In genomic region chr4:70996014-70996353, GRCh38 we compare ENCODE assay signal across 11 cellular contexts. TPM values are rescaled to one million over a fixed set of nuclear protein-coding genes. Genes with fewer than 3 reads are reported as not detected.
DNase-seq lines count a peak whose midpoint lies in the region; ATAC-seq and TF ChIP-seq lines count a peak whose summit lies in the region.
"Had no signal": no experiment of that assay in that cellular context is flagged by ENCODE, and none has a peak within 500 bp of the region (broad histone marks: within the 10 kb centered on the region; RNA-seq: fewer than 3 reads in every experiment).

No MANE protein-coding gene starts in this region.

- peaks cover 47% of the 10 kb centered on the region for H3K79me2 ChIP-seq in fibroblast of lung (ENCODE audit: control insufficient read depth, insufficient read depth, low read length)
- peaks cover 56% of the 10 kb centered on the region for H3K79me2 ChIP-seq in smooth muscle cell (ENCODE audit: low read depth)

- H2AFZ ChIP-seq in fibroblast of lung (ENCODE audit: low read length) (no peak overlapping the region), smooth muscle cell (ENCODE audit: low read depth) (no peak overlapping the region)

- peaks cover 47% of the 10 kb centered on the region for H3K4me1 Mint-ChIP-seq in T-helper 2 cell treated with Interferon-gamma antibody and Interleukin-4, amounts not matched to agents 5 μg/mL and 100 μg/mL, for 36 hours (ENCODE audit: low read depth)

- H3K36me3 Mint-ChIP-seq in T-helper 2 cell treated with Interferon-gamma antibody and Interleukin-4, amounts not matched to agents 5 μg/mL and 100 μg/mL, for 36 hours (ENCODE audit: low read depth), result peaks cover 65% of the 10 kb centered on the region

- TF ChIP-seq CTCF in fibroblast of lung (conservative IDR thresholded peaks at IDR 0.05 in 1 of 2, IDR thresholded peaks at IDR 0.05 in 1 of 2; ENCODE audit: low read depth in 1 of 2, low read length in 2 of 2) (no peak), smooth muscle cell (IDR thresholded peaks at IDR 0.05; ENCODE audit: borderline replicate concordance, insufficient read depth, poor library complexity, severe bottlenecking) (no peak), vagina (IDR thresholded peaks at IDR 0.05) (no peak)

- H3K27me3 ChIP-seq in fibroblast of lung (ENCODE audit: control insufficient read depth, insufficient read depth, low read length) (no peaks in the 10 kb centered on the region), thymus (ENCODE audit: control insufficient read depth, insufficient read depth) (no peaks in the 10 kb centered on the region), smooth muscle cell (ENCODE audit: low read depth) (no peaks in the 10 kb centered on the region), vagina (no peaks in the 10 kb centered on the region)
- H3K27me3 ChIP-seq: left lung, MG63 had no signal

- H3K4me1 ChIP-seq in fibroblast of lung (ENCODE audit: control insufficient read depth, extremely low read depth, insufficient read depth, low read length) (peaks cover 4% of the 10 kb centered on the region), thymus (ENCODE audit: control insufficient read depth, insufficient read depth, low read length) (peaks cover 9% of the 10 kb centered on the region), smooth muscle cell (ENCODE audit: low read depth) (peaks cover 13% of the 10 kb centered on the region), vagina (peaks cover 41% of the 10 kb centered on the region)

- peaks cover 10% of the 10 kb centered on the region for H3F3A ChIP-seq in smooth muscle cell (ENCODE audit: low read depth)

- H3K9ac ChIP-seq in fibroblast of lung (ENCODE audit: insufficient read depth, low read length) (no peak overlapping the region), smooth muscle cell (ENCODE audit: low read depth) (no peak overlapping the region)

- H3K36me3 ChIP-seq in fibroblast of lung (ENCODE audit: control insufficient read depth, insufficient read depth, low read length) (no peaks in the 10 kb centered on the region), thymus (ENCODE audit: control insufficient read depth, insufficient read depth) (peaks cover 10% of the 10 kb centered on the region), smooth muscle cell (ENCODE audit: low read depth) (peaks cover 5% of the 10 kb centered on the region), vagina (peaks cover 0 to 10% of the 10 kb centered on the region in 2 donors)

- ATAC-seq in GM18520 (IDR thresholded peaks at IDR 0.05; ENCODE audit: unreplicated experiment), result no peak
- ATAC-seq: left lung had no signal

- no peaks in the 10 kb centered on the region for H4K20me1 ChIP-seq in fibroblast of lung (ENCODE audit: control insufficient read depth, extremely low read depth, insufficient read depth, low read length)
- H4K20me1 ChIP-seq in smooth muscle cell (ENCODE audit: low read depth), result no peaks in the 10 kb centered on the region

- H3K4me2 ChIP-seq in fibroblast of lung (ENCODE audit: extremely low read depth, insufficient read depth, low read length), result peak overlapping the region; percentile 55
- no peak overlapping the region for H3K4me2 ChIP-seq in smooth muscle cell

- intact Hi-C loops in vagina (cut with DNase I), result loop anchor here (10.0 kb wide), 1 partner anchor 161 kb away; the partner anchor contains the start of gene GRSF1

- no peaks in the 10 kb centered on the region for H3K9me3 ChIP-seq in fibroblast of lung (ENCODE audit: control insufficient read depth, insufficient read depth, low read depth, low read length)
- no peaks in the 10 kb centered on the region for H3K9me3 ChIP-seq in thymus (ENCODE audit: control insufficient read depth)
- H3K9me3 ChIP-seq in smooth muscle cell (replicated peaks; ENCODE audit: low read depth), result no peaks in the 10 kb centered on the region
- no peaks in the 10 kb centered on the region for H3K9me3 ChIP-seq in vagina
- H3K9me3 ChIP-seq: left lung, MG63 had no signal

- no peak overlapping the region for H3K27ac ChIP-seq in fibroblast of lung (ENCODE audit: insufficient read depth, low read length)
- peak overlapping the region; percentile 83 for H3K27ac ChIP-seq in thymus (ENCODE audit: low read depth)
- H3K27ac ChIP-seq in smooth muscle cell (ENCODE audit: low read depth), result no peak overlapping the region
- H3K27ac ChIP-seq in vagina, result no peak overlapping the region
- H3K27ac ChIP-seq: left lung had no signal

- H3K4me3 Mint-ChIP-seq in T-helper 2 cell treated with Interferon-gamma antibody and Interleukin-4, amounts not matched to agents 5 μg/mL and 100 μg/mL, for 36 hours, result peak overlapping the region; percentile 100

- TF ChIP-seq POLR2A in vagina (IDR thresholded peaks at IDR 0.05), result no peak

- peak overlapping the region; percentile 93 for H3K27ac Mint-ChIP-seq in T-helper 2 cell treated with Interferon-gamma antibody and Interleukin-4, amounts not matched to agents 5 μg/mL and 100 μg/mL, for 36 hours

- peaks cover 14% of the 10 kb centered on the region for H3K9me3 Mint-ChIP-seq in T-helper 2 cell treated with Interferon-gamma antibody and Interleukin-4, amounts not matched to agents 5 μg/mL and 100 μg/mL, for 36 hours

- WGBS in thymus, result 6% methylated on average over 4 of the region's 4 CpGs
- WGBS in smooth muscle cell (ENCODE audit: low lambda C conversion rate), result 75% methylated on average over 4 of the region's 4 CpGs

- H3K4me3 ChIP-seq in fibroblast of lung (replicated peaks in 1 of 4; ENCODE audit: control extremely low read depth in 1 of 4, insufficient read depth in 1 of 4, low read depth in 3 of 4, low read length in 4 of 4), result no peak overlapping the region
- H3K4me3 ChIP-seq in thymus (ENCODE audit: low read length), result peak overlapping the region; percentile 97
- no peak overlapping the region for H3K4me3 ChIP-seq in smooth muscle cell
- no peak overlapping the region for H3K4me3 ChIP-seq in vagina
- H3K4me3 ChIP-seq: left lung, MG63 had no signal

- DNase-seq in activated effector memory CD4-positive, alpha-beta T cell treated with anti-CD3 and anti-CD28 coated beads, Interleukin-2, amount 50 U/mL, for 16 hours, result peak; percentile 66
- DNase-seq in activated effector memory CD4-positive, alpha-beta T cell treated with Interleukin-2 at 50 U/mL for 16 hours, result no peak
- peak; percentile 35 for DNase-seq in T-helper 2 cell treated with Interferon-gamma antibody and Interleukin-4, amounts not matched to agents 5 μg/mL and 100 μg/mL, for 36 hours (ENCODE audit: low spot score)
- no peak for DNase-seq in fibroblast of lung (ENCODE audit: low read depth in 2 of 2)
- DNase-seq in smooth muscle cell (lab: John Stamatoyannopoulos, UW; ENCODE audit: unreplicated experiment), result no peak
- DNase-seq in vagina (ENCODE audit: extremely low spot score in 2 of 2), result no peak
- DNase-seq: left lung, MG63, trophoblast cell had no signal

- no peaks in the 10 kb centered on the region for H3K27me3 Mint-ChIP-seq in T-helper 2 cell treated with Interferon-gamma antibody and Interleukin-4, amounts not matched to agents 5 μg/mL and 100 μg/mL, for 36 hours (ENCODE audit: low read depth)

RNA-seq across cellular contexts. Expression of gene DCK, which starts 2.5 kb away (rescaled TPM):
- total RNA-seq in fibroblast of lung (10.0 and 12.2 TPM in 2 replicates), smooth muscle cell (28.7 and 28.9 TPM in 2 replicates), vagina (10.3 TPM)
- polyA plus RNA-seq in fibroblast of lung (18.4 and 20.4 TPM in 2 replicates), thymus (49.0 TPM), smooth muscle cell (13.6 and 18.8 TPM in 2 replicates)
- polyA plus RNA-seq in fibroblast of lung (2012), result 11.3 and 13.7 TPM in 2 replicates
- 0.52 and 0.71 TPM in 2 replicates for polyA minus RNA-seq in fibroblast of lung (ENCODE audit: low replicate concordance)

Comparison
In these comparisons a context has a peak if more than half of its experiments do, and no peak if none do; other contexts are left out.
1. DNase-seq: peak in activated effector memory CD4-positive, alpha-beta T cell treated with anti-CD3 and anti-CD28 coated beads, Interleukin-2, amount 50 U/mL, for 16 hours (single experiment) and T-helper 2 cell treated with Interferon-gamma antibody and Interleukin-4, amounts not matched to agents 5 μg/mL and 100 μg/mL, for 36 hours (single experiment); none in activated effector memory CD4-positive, alpha-beta T cell treated with Interleukin-2 at 50 U/mL for 16 hours (single experiment), fibroblast of lung (0 of 2), smooth muscle cell (single experiment) and vagina (0 of 2).